25 cellular contexts compared by ENCODE assay signal in genomic region chr2:240574386-240575100, GRCh38. TPM values are rescaled to one million over a fixed set of nuclear protein-coding genes. Genes with fewer than 3 reads are reported as not detected.
DNase-seq lines count a peak whose midpoint lies in the region; ATAC-seq and TF ChIP-seq lines count a peak whose summit lies in the region.
"Had no signal": no experiment of that assay in that cellular context is flagged by ENCODE, and none has a peak within 500 bp of the region (broad histone marks: within the 10 kb centered on the region; RNA-seq: fewer than 3 reads in every experiment).

No MANE protein-coding gene starts in this region.

- no peak overlapping the region for H3K9ac ChIP-seq in HCT116 (ENCODE audit: low read length)
- no peak overlapping the region for H3K9ac ChIP-seq in mesenchymal stem cell (ENCODE audit: low read length)

- H3K4me1 Mint-ChIP-seq in activated T-helper 2 cell treated with anti-CD3 and anti-CD28 coated beads, Interferon-gamma antibody, Interleukin-2, Interleukin-4, amounts not matched to agents 10 μg/mL and 5 μg/mL and 100 μg/mL, durations not matched to agents 14 hours and 24 hours and 36 hours (ENCODE audit: low read depth): peaks cover 13% of the 10 kb centered on the region

- H2AFZ ChIP-seq in HCT116 (ENCODE audit: low read depth, low read length, poor library complexity, severe bottlenecking): no peak overlapping the region
- no peak overlapping the region for H2AFZ ChIP-seq in mesenchymal stem cell (ENCODE audit: low read depth, low read length)

- POLR2A ChIA-PET in HCT116 (lab: Charles Lee): no interaction called here

- no peak overlapping the region for H2BK120ac ChIP-seq in mesenchymal stem cell (ENCODE audit: low read depth, low read length)

- H2AK5ac ChIP-seq in mesenchymal stem cell (ENCODE audit: low read length, severe bottlenecking): no peak overlapping the region

- H3K23ac ChIP-seq in mesenchymal stem cell (ENCODE audit: low read length in 2 of 2): no peak overlapping the region

- no peak overlapping the region for H2BK12ac ChIP-seq in mesenchymal stem cell (ENCODE audit: low read length in 2 of 2)

- CTCF ChIA-PET in HCT116 (lab: Charles Lee): no interaction called here

- intact Hi-C loops in HCT116 (cut with micrococcal nuclease) (no loop called here), esophagus squamous epithelium (cut with DNase I) (no loop called here)
- intact Hi-C loops in activated T-helper 2 cell treated with anti-CD3 and anti-CD28 coated beads, Interferon-gamma antibody, Interleukin-2, Interleukin-4, amounts not matched to agents 10 μg/mL and 5 μg/mL and 100 μg/mL, durations not matched to agents 14 hours and 24 hours and 36 hours (cut with micrococcal nuclease): no loop called here

- peak overlapping the region; percentile 34 for H4K91ac ChIP-seq in mesenchymal stem cell (ENCODE audit: low read length)

- ATAC-seq in HCT116 (no peak), HG03460 (IDR thresholded peaks at IDR 0.05; ENCODE audit: unreplicated experiment) (no peak)
- ATAC-seq: activated CD4-positive, alpha-beta T cell treated with anti-CD3 and anti-CD28 coated beads for 36 hours; T-helper 17 cell had no signal

- no peak overlapping the region for H3K4me2 ChIP-seq in HCT116 (ENCODE audit: low read length)
- no peak overlapping the region for H3K4me2 ChIP-seq in mesenchymal stem cell (ENCODE audit: low read length, poor library complexity, severe bottlenecking)

- H2BK5ac ChIP-seq in mesenchymal stem cell (ENCODE audit: low read depth, low read length, poor library complexity, severe bottlenecking): no peak overlapping the region

- no peaks in the 10 kb centered on the region for H3K9me3 Mint-ChIP-seq in activated T-helper 2 cell treated with anti-CD3 and anti-CD28 coated beads, Interferon-gamma antibody, Interleukin-2, Interleukin-4, amounts not matched to agents 10 μg/mL and 5 μg/mL and 100 μg/mL, durations not matched to agents 14 hours and 24 hours and 36 hours
- H3K9me3 Mint-ChIP-seq: neural crest cell had no signal

- no peak for TF ChIP-seq RAD21 in HCT116 (IDR thresholded peaks at IDR 0.05; ENCODE audit: low read depth)

- H3K27me3 Mint-ChIP-seq in activated T-helper 2 cell treated with anti-CD3 and anti-CD28 coated beads, Interferon-gamma antibody, Interleukin-2, Interleukin-4, amounts not matched to agents 10 μg/mL and 5 μg/mL and 100 μg/mL, durations not matched to agents 14 hours and 24 hours and 36 hours (ENCODE audit: low read depth): no peaks in the 10 kb centered on the region
- H3K27me3 Mint-ChIP-seq: activated CD4-positive, alpha-beta T cell treated with anti-CD3 and anti-CD28 coated beads for 36 hours; T-helper 17 cell had no signal

- BruUV-seq in HCT116 (replicated peaks; lab: Mats Ljungman, UMichigan): no TSS peak

- H3K79me1 ChIP-seq in mesenchymal stem cell (replicated peaks; ENCODE audit: low read length, poor library complexity, severe bottlenecking): peaks cover 69% of the 10 kb centered on the region

- H3K4me3 ChIP-seq in HCT116 (replicated peaks in 1 of 2; ENCODE audit: low read depth in 1 of 2, low read length in 2 of 2) (no peak overlapping the region), esophagus squamous epithelium (peak overlapping the region in 2 of 4 donors; percentile 15 to 16), mesenchymal stem cell (ENCODE audit: insufficient read depth in 1 of 2, low read depth in 1 of 2, low read length in 2 of 2) (no peak overlapping the region)
- H3K4me3 ChIP-seq: adrenal gland, Peyer's patch, prostate gland, skin epidermis had no signal

- peaks cover 18 to 25% of the 10 kb centered on the region in 2 experiments for H3K4me1 ChIP-seq in HCT116 (ENCODE audit: control insufficient read depth in 1 of 2, insufficient read depth in 2 of 2, low read length in 2 of 2)
- peaks cover 30 to 86% (median 31%) of the 10 kb centered on the region in 3 donors for H3K4me1 ChIP-seq in esophagus squamous epithelium
- peaks cover 30% of the 10 kb centered on the region for H3K4me1 ChIP-seq in mesenchymal stem cell (ENCODE audit: control insufficient read depth, insufficient read depth, low read depth, low read length)
- H3K4me1 ChIP-seq: BE2C had no signal

- H3K9me3 ChIP-seq in HCT116 (ENCODE audit: control insufficient read depth in 1 of 2, insufficient read depth in 1 of 2, low read depth in 1 of 2, low read length in 2 of 2) (no peaks in the 10 kb centered on the region), esophagus squamous epithelium (no peaks in the 10 kb centered on the region), mesenchymal stem cell (ENCODE audit: control insufficient read depth, low read length) (no peaks in the 10 kb centered on the region)
- H3K9me3 ChIP-seq: adrenal gland, BE2C, Peyer's patch, prostate gland had no signal

- H2BK15ac ChIP-seq in mesenchymal stem cell (ENCODE audit: low read depth, poor library complexity, severe bottlenecking): no peak overlapping the region

- WGBS in esophagus squamous epithelium, 2 donors: 65 to 100% methylated on average over 1 to 6 of the region's 21 CpGs
- WGBS in mesenchymal stem cell: 89% methylated on average over 21 of the region's 21 CpGs

- H4K20me1 ChIP-seq in HCT116 (ENCODE audit: insufficient read depth): no peaks in the 10 kb centered on the region

- no peak for TF ChIP-seq CTCF in HCT116 (IDR thresholded peaks at IDR 0.05 in 2 of 3, conservative IDR thresholded peaks at IDR 0.05 in 1 of 3; ENCODE audit: borderline replicate concordance in 1 of 3, insufficient read depth in 1 of 3, low read depth in 2 of 3, low read length in 2 of 3)
- no peak for TF ChIP-seq CTCF in esophagus squamous epithelium (IDR thresholded peaks at IDR 0.05)
- no peak for TF ChIP-seq CTCF in GM10266 (IDR thresholded peaks at IDR 0.05; ENCODE audit: control insufficient read depth, insufficient read depth, low read depth, missing control alignments)

- no peak overlapping the region for H3K18ac ChIP-seq in mesenchymal stem cell (ENCODE audit: low read depth in 1 of 2, low read length in 2 of 2)

- H3K36me3 Mint-ChIP-seq in activated T-helper 2 cell treated with anti-CD3 and anti-CD28 coated beads, Interferon-gamma antibody, Interleukin-2, Interleukin-4, amounts not matched to agents 10 μg/mL and 5 μg/mL and 100 μg/mL, durations not matched to agents 14 hours and 24 hours and 36 hours (ENCODE audit: low read depth): peaks cover 16% of the 10 kb centered on the region

- H3K79me2 ChIP-seq in HCT116 (ENCODE audit: insufficient read depth, low read length): peaks cover 29% of the 10 kb centered on the region; the same call in 1 of the 2 replicates

- no peaks in the 10 kb centered on the region for H3K27me3 ChIP-seq in HCT116 (ENCODE audit: insufficient read depth, low read length)
- H3K27me3 ChIP-seq in esophagus squamous epithelium: no peaks in the 10 kb centered on the region
- H3K27me3 ChIP-seq in mesenchymal stem cell (ENCODE audit: control insufficient read depth in 1 of 2, insufficient read depth in 1 of 2, low read length in 2 of 2): no peaks in the 10 kb centered on the region
- H3K27me3 ChIP-seq: adrenal gland, BE2C, Peyer's patch had no signal

- H3K36me3 ChIP-seq in HCT116 (ENCODE audit: control insufficient read depth in 1 of 2, insufficient read depth in 2 of 2, low read length in 2 of 2) (no peaks in the 10 kb centered on the region), esophagus squamous epithelium (peaks cover 32 to 80% (median 35%) of the 10 kb centered on the region in 3 donors), mesenchymal stem cell (ENCODE audit: control insufficient read depth in 1 of 2, insufficient read depth in 2 of 2, low read depth in 1 of 2, low read length in 2 of 2) (peaks cover 49 to 85% of the 10 kb centered on the region in 2 experiments)

- H3K4ac ChIP-seq in mesenchymal stem cell (ENCODE audit: low read depth in 1 of 2, low read length in 2 of 2): no peak overlapping the region

- TF ChIP-seq POLR2A in HCT116 (IDR thresholded peaks at IDR 0.05; ENCODE audit: borderline replicate concordance, extremely low read depth, insufficient read depth, insufficient read length) (no peak), esophagus squamous epithelium (IDR thresholded peaks at IDR 0.05) (no peak)

- no peaks in the 10 kb centered on the region for H3K9me2 ChIP-seq in HCT116 (ENCODE audit: insufficient read depth)

- H4K8ac ChIP-seq in mesenchymal stem cell (ENCODE audit: low read length): no peak overlapping the region

- H3K4me3 Mint-ChIP-seq in activated T-helper 2 cell treated with anti-CD3 and anti-CD28 coated beads, Interferon-gamma antibody, Interleukin-2, Interleukin-4, amounts not matched to agents 10 μg/mL and 5 μg/mL and 100 μg/mL, durations not matched to agents 14 hours and 24 hours and 36 hours (ENCODE audit: low read depth): no peak overlapping the region
- H3K4me3 Mint-ChIP-seq: activated CD4-positive, alpha-beta T cell treated with anti-CD3 and anti-CD28 coated beads for 36 hours; neural crest cell; T-helper 17 cell had no signal

- H3K27ac Mint-ChIP-seq in activated T-helper 2 cell treated with anti-CD3 and anti-CD28 coated beads, Interferon-gamma antibody, Interleukin-2, Interleukin-4, amounts not matched to agents 10 μg/mL and 5 μg/mL and 100 μg/mL, durations not matched to agents 14 hours and 24 hours and 36 hours: no peak overlapping the region
- H3K27ac Mint-ChIP-seq: activated CD4-positive, alpha-beta T cell treated with anti-CD3 and anti-CD28 coated beads for 36 hours; T-helper 17 cell had no signal

- H3K27ac ChIP-seq in HCT116 (ENCODE audit: low read depth, low read length) (no peak overlapping the region), esophagus squamous epithelium (peak overlapping the region; percentile 28 to 82 (median 72)), mesenchymal stem cell (ENCODE audit: low read length, poor library complexity, severe bottlenecking) (no peak overlapping the region)
- H3K27ac ChIP-seq: adrenal gland, Peyer's patch, prostate gland had no signal

- H3K14ac ChIP-seq in mesenchymal stem cell (ENCODE audit: low read length in 2 of 2): no peak overlapping the region

- no peak for DNase-seq in HCT116 (ENCODE audit: low read depth, low spot score)
- no peak for DNase-seq in esophagus squamous epithelium (lab: John Stamatoyannopoulos, UW)
- no peak for DNase-seq in mesenchymal stem cell
- no peak for DNase-seq in activated T-helper 2 cell treated with anti-CD3 and anti-CD28 coated beads, Interferon-gamma antibody, Interleukin-2, Interleukin-4, amounts not matched to agents 10 μg/mL and 5 μg/mL and 100 μg/mL, durations not matched to agents 14 hours and 24 hours and 36 hours (ENCODE audit: low spot score)
- DNase-seq in GM10266 (ENCODE audit: extremely low spot score): no peak
- DNase-seq: activated CD4-positive, alpha-beta T cell treated with anti-CD3 and anti-CD28 coated beads for 36 hours; activated gamma-delta T cell treated with Interleukin-2 at 50 U/mL for 16 hours; adrenal gland; DMS53; effector CD8-positive, alpha-beta T cell; foreskin melanocyte; GDM1; hippocampal formation; NCI-H1092; NCI-H2029; NCI-H2227 treated with DMSO at 0.1 percent for 48 hours; NCI-H69; stimulated activated CD4-positive, alpha-beta T cell treated with anti-CD3 and anti-CD28 coated beads, Interleukin-2, amount 100 ng/mL, for 24 hours; T-helper 17 cell had no signal

- RAD21 ChIA-PET in HCT116 (lab: Charles Lee; ENCODE audit: low non-redundant PET in 1 of 2, low total read pairs in 2 of 2, uncharacterized antibody in 2 of 2, unreplicated experiment in 2 of 2): no interaction called here

RNA-seq across cellular contexts. Expression of gene RNPEPL1, which starts 6.3 kb away (rescaled TPM):
- total RNA-seq in HCT116 (2021; ENCODE audit: unreplicated experiment) (49.7 TPM), esophagus squamous epithelium (10 to 100 TPM; 41.9 to 96.5 (median 48.1) TPM)
- polyA plus RNA-seq in HCT116 (2012): 56.1 and 58.0 TPM in 2 replicates
- polyA plus RNA-seq in mesenchymal stem cell (2013, experiment 1 of 2): 42.6 TPM
- 43.8 TPM for polyA plus RNA-seq in mesenchymal stem cell (2013, experiment 2 of 2)
- 67.3 and 71.3 TPM in 2 replicates for total RNA-seq in activated T-helper 2 cell treated with anti-CD3 and anti-CD28 coated beads, Interferon-gamma antibody, Interleukin-2, Interleukin-4, amounts not matched to agents 10 μg/mL and 5 μg/mL and 100 μg/mL, durations not matched to agents 14 hours and 24 hours and 36 hours

RNA-seq across cellular contexts. Expression of gene CAPN10, which starts 12.0 kb away (rescaled TPM):
- 40.7 TPM for total RNA-seq in HCT116 (2021; ENCODE audit: unreplicated experiment)
- 22.2 and 24.0 TPM in 2 replicates for polyA plus RNA-seq in HCT116 (2012)
- total RNA-seq in esophagus squamous epithelium: 10 to 100 TPM in 3 of 4 donors, 1 to 10 TPM in 1; 9.9 to 23.3 (median 13.7) TPM
- 8.9 TPM for polyA plus RNA-seq in mesenchymal stem cell (2013, experiment 1 of 2)
- polyA plus RNA-seq in mesenchymal stem cell (2013, experiment 2 of 2): 8.8 TPM
- 49.6 and 51.1 TPM in 2 replicates for total RNA-seq in activated T-helper 2 cell treated with anti-CD3 and anti-CD28 coated beads, Interferon-gamma antibody, Interleukin-2, Interleukin-4, amounts not matched to agents 10 μg/mL and 5 μg/mL and 100 μg/mL, durations not matched to agents 14 hours and 24 hours and 36 hours

RNA-seq across cellular contexts. Expression of gene DUSP28, which starts 14.4 kb away (rescaled TPM):
- 5.6 TPM for total RNA-seq in HCT116 (2021; ENCODE audit: unreplicated experiment)
- polyA plus RNA-seq in HCT116 (2012): 5.0 and 8.8 TPM in 2 replicates
- 10 to 100 TPM in 1 of 4 donors, 1 to 10 TPM in 3; 2.0 to 10.5 (median 5.3) TPM for total RNA-seq in esophagus squamous epithelium
- 3.5 TPM for polyA plus RNA-seq in mesenchymal stem cell (2013, experiment 1 of 2)
- 4.1 TPM for polyA plus RNA-seq in mesenchymal stem cell (2013, experiment 2 of 2)
- total RNA-seq in activated T-helper 2 cell treated with anti-CD3 and anti-CD28 coated beads, Interferon-gamma antibody, Interleukin-2, Interleukin-4, amounts not matched to agents 10 μg/mL and 5 μg/mL and 100 μg/mL, durations not matched to agents 14 hours and 24 hours and 36 hours: 4.8 and 6.5 TPM in 2 replicates

RNA-seq across cellular contexts. Expression of gene ANKMY1, which starts 16.8 kb away (rescaled TPM):
- total RNA-seq in HCT116 (2021; ENCODE audit: unreplicated experiment): 28.3 TPM
- polyA plus RNA-seq in HCT116 (2012): 22.6 and 23.2 TPM in 2 replicates
- total RNA-seq in esophagus squamous epithelium: 10 to 100 TPM in 3 of 4 donors, 1 to 10 TPM in 1; 8.2 to 23.8 (median 17.1) TPM
- 3.6 TPM for polyA plus RNA-seq in mesenchymal stem cell (2013, experiment 1 of 2)
- polyA plus RNA-seq in mesenchymal stem cell (2013, experiment 2 of 2): 2.7 TPM
- total RNA-seq in activated T-helper 2 cell treated with anti-CD3 and anti-CD28 coated beads, Interferon-gamma antibody, Interleukin-2, Interleukin-4, amounts not matched to agents 10 μg/mL and 5 μg/mL and 100 μg/mL, durations not matched to agents 14 hours and 24 hours and 36 hours: 23.7 and 25.1 TPM in 2 replicates

RNA-seq across cellular contexts. Expression of gene GPR35, which starts 50.7 kb away (rescaled TPM):
- total RNA-seq in HCT116 (2021; ENCODE audit: unreplicated experiment) (4.2 TPM), esophagus squamous epithelium (1 to 10 TPM in 3 of 4 donors, under 1 TPM in 1; 0.31 to 3.2 (median 1.3) TPM)
- polyA plus RNA-seq in HCT116 (2012): 4.7 and 5.5 TPM in 2 replicates
- polyA plus RNA-seq in mesenchymal stem cell (2013, experiment 1 of 2): 0.15 TPM
- 0.21 TPM for polyA plus RNA-seq in mesenchymal stem cell (2013, experiment 2 of 2)
- total RNA-seq in activated T-helper 2 cell treated with anti-CD3 and anti-CD28 coated beads, Interferon-gamma antibody, Interleukin-2, Interleukin-4, amounts not matched to agents 10 μg/mL and 5 μg/mL and 100 μg/mL, durations not matched to agents 14 hours and 24 hours and 36 hours: 24.9 and 27.4 TPM in 2 replicates

Comparison
In these comparisons a context has a peak if more than half of its experiments do, and no peak if none do; other contexts are left out.
1. H3K27ac ChIP-seq: peak in esophagus squamous epithelium (4 of 4); none in HCT116 (single experiment) and mesenchymal stem cell (single experiment).